11 cellular contexts compared by ENCODE assay signal in genomic region chr12:99381992-99382391, GRCh38.
A peak's percentile ranks its signal among the peaks of the same experiment; 100 is the strongest.
DNase-seq lines count a peak whose midpoint lies in the region; ATAC-seq and TF ChIP-seq lines count a peak whose summit lies in the region.
"Had no signal": no experiment of that assay in that cellular context is flagged by ENCODE, and none has a peak within 500 bp of the region (broad histone marks: within the 10 kb centered on the region; RNA-seq: fewer than 3 reads in every experiment).

No MANE protein-coding gene starts in this region.

- H4K20me1 ChIP-seq in OCI-LY3 (ENCODE audit: insufficient read depth, low read length), result no peaks in the 10 kb centered on the region

- H3K4me3 ChIP-seq in OCI-LY3 (ENCODE audit: low read length) (peak overlapping the region; percentile 60), HAP-1 (no peak overlapping the region)

- in situ Hi-C loops in HAP-1 (cut with MboI; ENCODE audit: low sequenced_read_pairs), result loop anchor here (25.0 kb wide), 1 partner anchor 230 kb away; no protein-coding TSS in a partner anchor

- H3K27ac ChIP-seq in OCI-LY3 (ENCODE audit: low read length), result peak overlapping the region; percentile 98

- H3K36me3 ChIP-seq in OCI-LY3 (replicated peaks; ENCODE audit: low read depth, low read length) (peaks cover 8% of the 10 kb centered on the region), HAP-1 (replicated peaks) (no peaks in the 10 kb centered on the region)

- DNase-seq in GM20000 (ENCODE audit: low spot score) (peak; percentile 16), sciatic nerve (ENCODE audit: low spot score) (no peak), iPS-NIHi7 (ENCODE audit: extremely low spot score) (no peak), HAP-1 (ENCODE audit: low spot score in 2 of 2) (no peak)
- no peak for DNase-seq in activated naive CD4-positive, alpha-beta T cell treated with anti-CD3 and anti-CD28 coated beads, Interleukin-2, amount 50 U/mL, for 72 hours (ENCODE audit: low spot score in 2 of 2)
- DNase-seq: activated CD4-positive, alpha-beta T cell treated with anti-CD3 and anti-CD28 coated beads, Interleukin-2, amount 50 U/mL, for 48 hours had no signal

- H3K27me3 ChIP-seq in OCI-LY3 (ENCODE audit: low read depth, low read length) (no peaks in the 10 kb centered on the region), HAP-1 (ENCODE audit: low read depth) (peaks cover 3% of the 10 kb centered on the region; the same call in 1 of the 2 replicates)

- intact Hi-C loops in sciatic nerve (cut with DNase I), result no loop called here

- ATAC-seq in GM18511 (IDR thresholded peaks at IDR 0.05; ENCODE audit: unreplicated experiment) (peak; percentile 93), HG03025 (IDR thresholded peaks at IDR 0.05; ENCODE audit: low FRiP score, unreplicated experiment) (peak; percentile 56), sciatic nerve (no peak)
- no peak for ATAC-seq in activated naive CD4-positive, alpha-beta T cell treated with anti-CD3 and anti-CD28 coated beads, Interleukin-2, amount 50 U/mL, for 72 hours
- ATAC-seq: left lobe of liver had no signal

- H3K36me3 Mint-ChIP-seq in activated naive CD4-positive, alpha-beta T cell treated with anti-CD3 and anti-CD28 coated beads, Interleukin-2, amount 50 U/mL, for 72 hours, result no peaks in the 10 kb centered on the region

- H3K4me1 ChIP-seq in OCI-LY3 (ENCODE audit: low read length) (peaks cover 66% of the 10 kb centered on the region), HAP-1 (no peaks in the 10 kb centered on the region)

- H3K9ac ChIP-seq in OCI-LY3 (ENCODE audit: low read length), result peak overlapping the region; percentile 86

- TF ChIP-seq CTCF in GM20000 (IDR thresholded peaks at IDR 0.05; ENCODE audit: extremely low read depth, missing control alignments) (no peak), OCI-LY3 (IDR thresholded peaks at IDR 0.05; ENCODE audit: low read depth, low read length) (no peak)

- H3K4me2 ChIP-seq in OCI-LY3 (ENCODE audit: low read length), result peak overlapping the region; percentile 94

- H2AFZ ChIP-seq in OCI-LY3 (ENCODE audit: low read depth, low read length), result no peak overlapping the region

- peaks cover 13 to 15% of the 10 kb centered on the region in 2 donors for H3K9me3 Mint-ChIP-seq in activated naive CD4-positive, alpha-beta T cell treated with anti-CD3 and anti-CD28 coated beads, Interleukin-2, amount 50 U/mL, for 72 hours

- H3K27ac Mint-ChIP-seq in activated naive CD4-positive, alpha-beta T cell treated with anti-CD3 and anti-CD28 coated beads, Interleukin-2, amount 50 U/mL, for 72 hours, result no peak overlapping the region
- H3K27ac Mint-ChIP-seq: progenitor cell of endocrine pancreas had no signal

- no peaks in the 10 kb centered on the region; the same call in 1 of the 2 replicates for H3K9me3 ChIP-seq in OCI-LY3 (ENCODE audit: insufficient read depth, low read length)
- H3K9me3 ChIP-seq in HAP-1, result no peaks in the 10 kb centered on the region

- no peaks in the 10 kb centered on the region for H3K79me2 ChIP-seq in OCI-LY3 (ENCODE audit: low read length)

Comparison
In these comparisons a context has a peak if more than half of its experiments do, and no peak if none do; other contexts are left out.
1. ATAC-seq: peak in GM18511 (single experiment) and HG03025 (single experiment); none in sciatic nerve (single experiment) and activated naive CD4-positive, alpha-beta T cell treated with anti-CD3 and anti-CD28 coated beads, Interleukin-2, amount 50 U/mL, for 72 hours (0 of 2).